ENCODE assay signal across 27 cellular contexts in the genomic region with DNA sequence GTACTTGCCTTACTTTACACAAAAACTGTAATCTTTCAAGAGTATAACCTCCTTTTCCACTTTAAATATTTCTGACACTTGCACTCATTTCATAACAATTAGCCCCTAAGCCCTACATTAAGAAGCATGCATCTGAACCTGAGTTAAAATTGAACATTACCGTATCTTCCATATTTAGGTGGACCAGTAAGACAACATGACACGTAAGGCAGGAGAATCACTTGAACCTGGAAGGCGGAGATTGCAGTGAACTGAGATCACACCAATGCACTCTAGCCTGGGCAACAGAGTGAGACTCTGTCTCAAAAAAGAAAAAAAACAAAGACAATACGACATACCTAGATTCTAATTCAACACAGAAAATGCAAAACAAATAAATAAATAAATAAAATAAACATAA. TPM values are rescaled to one million over a fixed set of nuclear protein-coding genes. Genes with fewer than 3 reads are reported as not detected.
DNase-seq lines count a peak whose midpoint lies in the region; ATAC-seq and TF ChIP-seq lines count a peak whose summit lies in the region.
"Had no signal": no experiment of that assay in that cellular context is flagged by ENCODE, and none has a peak within 500 bp of the region (broad histone marks: within the 10 kb centered on the region; RNA-seq: fewer than 3 reads in every experiment).

No MANE protein-coding gene starts in this region.

- CTCF ChIA-PET in activated CD4-positive, alpha-beta memory T cell treated with anti-CD3 and anti-CD28 coated beads for 36 hours (lab: Charles Lee) = interaction anchor here (1.1 to 4.3 kb wide), 7 partner anchors 9 to 217 kb away, joined by 3 to 27 read pairs (median 5); a partner anchor contains a TSS
- CTCF ChIA-PET in activated CD4-positive, alpha-beta memory T cell treated with anti-CD3 and anti-CD28 coated beads, Interleukin-2, amount 10 ng/mL, durations not matched to agents 7 days and 5 days (lab: Charles Lee) = interaction anchor here (1.3 to 5.3 kb wide), 3 partner anchors 9 to 217 kb away, joined by 3 to 22 read pairs (median 4); a partner anchor contains a TSS
- CTCF ChIA-PET in IMR-90 (lab: Yijun Ruan, JAX) = interaction anchor here (1.0 to 1.1 kb wide), 2 partner anchors 28 to 218 kb away, joined by 3 to 5 read pairs; no protein-coding TSS in a partner anchor

- H2AK5ac ChIP-seq in IMR-90 (ENCODE audit: low read depth, low read length) = no peak overlapping the region

- peak overlapping the region; percentile 30 for H3K27ac Mint-ChIP-seq in activated CD4-positive, alpha-beta memory T cell treated with anti-CD3 and anti-CD28 coated beads for 36 hours
- no peak overlapping the region for H3K27ac Mint-ChIP-seq in activated CD4-positive, alpha-beta memory T cell treated with anti-CD3 and anti-CD28 coated beads, Interleukin-2, amount 10 ng/mL, durations not matched to agents 7 days and 5 days
- H3K27ac Mint-ChIP-seq in chondrocyte (ENCODE audit: unreplicated experiment) (peak overlapping the region; percentile 6), osteocyte (ENCODE audit: unreplicated experiment) (peak overlapping the region; percentile 44)
- H3K27ac Mint-ChIP-seq: activated naive CD4-positive, alpha-beta T cell treated with anti-CD3 and anti-CD28 coated beads, Interleukin-2, amount 10 ng/mL, durations not matched to agents 7 days and 5 days had no signal

- H3K14ac ChIP-seq in IMR-90 (replicated peaks; ENCODE audit: low read depth, low read length) = no peak overlapping the region

- no peak overlapping the region for H4K5ac ChIP-seq in IMR-90 (ENCODE audit: low read depth, low read length)

- H3K36me3 Mint-ChIP-seq in activated CD4-positive, alpha-beta memory T cell treated with anti-CD3 and anti-CD28 coated beads for 36 hours = peaks cover 44% of the 10 kb centered on the region
- H3K36me3 Mint-ChIP-seq in activated CD4-positive, alpha-beta memory T cell treated with anti-CD3 and anti-CD28 coated beads, Interleukin-2, amount 10 ng/mL, durations not matched to agents 7 days and 5 days (ENCODE audit: low read depth) = peaks cover 77% of the 10 kb centered on the region
- H3K36me3 Mint-ChIP-seq in chondrocyte (ENCODE audit: low read depth) (peaks cover 3% of the 10 kb centered on the region), osteocyte (ENCODE audit: unreplicated experiment) (peaks cover 14% of the 10 kb centered on the region)

- no peak overlapping the region for H3K9ac ChIP-seq in IMR-90 (ENCODE audit: low read depth, low read length)

- no peak overlapping the region for H4K91ac ChIP-seq in IMR-90 (ENCODE audit: insufficient read depth, low read depth, low read length)

- no peaks in the 10 kb centered on the region for H3K9me3 ChIP-seq in IMR-90 (ENCODE audit: control insufficient read depth, insufficient read depth, low read length)
- H3K9me3 ChIP-seq: heart right ventricle, testis, uterus had no signal

- DNase-seq in activated CD4-positive, alpha-beta memory T cell treated with anti-CD3 and anti-CD28 coated beads for 36 hours = no peak
- no peak for DNase-seq in activated CD4-positive, alpha-beta memory T cell treated with anti-CD3 and anti-CD28 coated beads, Interleukin-2, amount 10 ng/mL, durations not matched to agents 7 days and 5 days
- DNase-seq in IMR-90 (no peak), chondrocyte (ENCODE audit: low spot score) (no peak), osteocyte (ENCODE audit: extremely low spot score, unreplicated experiment) (no peak), ACHN (no peak), SW 1271 (lab: John Stamatoyannopoulos, UW) (no peak)
- DNase-seq in NK-92 treated with Interleukin-12 subunit alpha and Interleukin-12 subunit beta, amount 100 ng/mL, for 24 hours (lab: John Stamatoyannopoulos, UW) = no peak
- DNase-seq: activated naive CD4-positive, alpha-beta T cell treated with anti-CD3 and anti-CD28 coated beads, Interleukin-2, amount 10 ng/mL, durations not matched to agents 7 days and 5 days; anterior cingulate cortex; COR-L47; DMS79; effector memory CD8-positive, alpha-beta T cell; foreskin fibroblast; GDM1; GOT3; heart right ventricle; Karpas-422; NCI-H1694; PC-3; SHP77; stimulated activated naive B cell treated with anti-CD40 and anti-IgM and Interleukin-4, amounts not matched to agents 10 μg/mL and 1 μg/mL and 100 μg/mL, for 72 hours; testis; uterus had no signal

- no CpG with 5 or more reads among the region's 4 CpGs for WGBS in IMR-90 (ENCODE audit: extremely low coverage in 2 of 2, insufficient read length in 1 of 2), 2 experiments

- H3K27ac ChIP-seq in IMR-90 (ENCODE audit: insufficient read depth, low read length) = no peak overlapping the region
- H3K27ac ChIP-seq: coronary artery, testis, uterus had no signal

- H3K4me1 ChIP-seq in IMR-90 (ENCODE audit: control insufficient read depth, insufficient read depth, low read length) = peaks cover 13% of the 10 kb centered on the region

- H3K27me3 ChIP-seq in IMR-90 (ENCODE audit: control insufficient read depth, insufficient read depth, low read length) = no peaks in the 10 kb centered on the region
- H3K27me3 ChIP-seq: heart right ventricle, testis, uterus had no signal

- TF ChIP-seq POLR2A in IMR-90 (IDR thresholded peaks at IDR 0.05; ENCODE audit: low read depth, low read length) = no peak

- POLR2A ChIA-PET in activated CD4-positive, alpha-beta memory T cell treated with anti-CD3 and anti-CD28 coated beads for 36 hours (lab: Charles Lee) = interaction anchor here (0.8 kb wide), 1 partner anchor 47 kb away, joined by 3 read pairs; a partner anchor contains a TSS
- POLR2A ChIA-PET in activated CD4-positive, alpha-beta memory T cell treated with anti-CD3 and anti-CD28 coated beads, Interleukin-2, amount 10 ng/mL, durations not matched to agents 7 days and 5 days (lab: Charles Lee) = interaction anchor here (1.0 kb wide), 1 partner anchor 215 kb away, joined by 3 read pairs; no protein-coding TSS in a partner anchor
- POLR2A ChIA-PET in IMR-90 (lab: Charles Lee; ENCODE audit: unreplicated experiment) = no interaction called here

- H2BK5ac ChIP-seq in IMR-90 (ENCODE audit: low read depth, low read length, poor library complexity, severe bottlenecking) = no peak overlapping the region

- no peak overlapping the region for H2BK120ac ChIP-seq in IMR-90 (ENCODE audit: low read depth, low read length)

- H2BK20ac ChIP-seq in IMR-90 (ENCODE audit: low read depth, low read length) = no peak overlapping the region

- peaks cover 15 to 64% of the 10 kb centered on the region in 2 experiments for H3K79me1 ChIP-seq in IMR-90 (ENCODE audit: low read depth in 1 of 2, low read length in 2 of 2)

- TF ChIP-seq RAD21 in IMR-90 (IDR thresholded peaks at IDR 0.05; ENCODE audit: low read length) = no peak

- no peak overlapping the region for H2BK15ac ChIP-seq in IMR-90 (ENCODE audit: low read depth, low read length)

- H3K36me3 ChIP-seq in IMR-90 (ENCODE audit: control insufficient read depth, insufficient read depth, low read length) = peaks cover 13% of the 10 kb centered on the region
- H3K36me3 ChIP-seq: uterus had no signal

- H3K4me1 Mint-ChIP-seq in activated CD4-positive, alpha-beta memory T cell treated with anti-CD3 and anti-CD28 coated beads for 36 hours (ENCODE audit: low read depth) = peaks cover 86% of the 10 kb centered on the region
- peaks cover 72% of the 10 kb centered on the region for H3K4me1 Mint-ChIP-seq in activated CD4-positive, alpha-beta memory T cell treated with anti-CD3 and anti-CD28 coated beads, Interleukin-2, amount 10 ng/mL, durations not matched to agents 7 days and 5 days
- H3K4me1 Mint-ChIP-seq in chondrocyte (ENCODE audit: low read depth) (peaks cover 59% of the 10 kb centered on the region), osteocyte (ENCODE audit: unreplicated experiment) (peaks cover 52% of the 10 kb centered on the region)

- dilution Hi-C loops in IMR-90 (cut with HindIII; ENCODE audit: low sequenced_read_pairs, unreplicated experiment) = no loop called here

- peaks cover 21% of the 10 kb centered on the region for H3K9me1 ChIP-seq in IMR-90 (ENCODE audit: insufficient read depth, low read length)

- no peak overlapping the region for H3K4me3 ChIP-seq in IMR-90 (ENCODE audit: insufficient read depth, low read depth, low read length)
- H3K4me3 ChIP-seq: coronary artery, heart right ventricle, lung, testis, uterus had no signal

- H3K4me3 Mint-ChIP-seq in activated CD4-positive, alpha-beta memory T cell treated with anti-CD3 and anti-CD28 coated beads for 36 hours = no peak overlapping the region
- no peak overlapping the region for H3K4me3 Mint-ChIP-seq in activated CD4-positive, alpha-beta memory T cell treated with anti-CD3 and anti-CD28 coated beads, Interleukin-2, amount 10 ng/mL, durations not matched to agents 7 days and 5 days
- H3K4me3 Mint-ChIP-seq in chondrocyte (ENCODE audit: unreplicated experiment) = no peak overlapping the region
- H3K4me3 Mint-ChIP-seq in osteocyte (ENCODE audit: unreplicated experiment) = no peak overlapping the region
- H3K4me3 Mint-ChIP-seq: activated naive CD4-positive, alpha-beta T cell treated with anti-CD3 and anti-CD28 coated beads, Interleukin-2, amount 10 ng/mL, durations not matched to agents 7 days and 5 days had no signal

- BruUV-seq in IMR-90 (replicated peaks; lab: Mats Ljungman, UMichigan) = no TSS peak

- H2AK9ac ChIP-seq in IMR-90 (replicated peaks; ENCODE audit: low read depth, low read length, poor library complexity) = no peak overlapping the region

- H2AFZ ChIP-seq in IMR-90 (replicated peaks; ENCODE audit: low read length, poor library complexity) = no peak overlapping the region

- H3K56ac ChIP-seq in IMR-90 (ENCODE audit: extremely low read depth, insufficient read depth, low read length) = no peak overlapping the region

- peaks cover 89% of the 10 kb centered on the region for H4K20me1 ChIP-seq in IMR-90 (ENCODE audit: insufficient read depth, low read length)

- H3K4ac ChIP-seq in IMR-90 (ENCODE audit: low read depth, low read length) = no peak overlapping the region

- H4K8ac ChIP-seq in IMR-90 (ENCODE audit: low read depth in 2 of 2, low read length in 2 of 2) = no peak overlapping the region

- no peaks in the 10 kb centered on the region for H3K27me3 Mint-ChIP-seq in activated CD4-positive, alpha-beta memory T cell treated with anti-CD3 and anti-CD28 coated beads for 36 hours
- H3K27me3 Mint-ChIP-seq in activated CD4-positive, alpha-beta memory T cell treated with anti-CD3 and anti-CD28 coated beads, Interleukin-2, amount 10 ng/mL, durations not matched to agents 7 days and 5 days = no peaks in the 10 kb centered on the region
- H3K27me3 Mint-ChIP-seq in chondrocyte (ENCODE audit: low read depth) (no peaks in the 10 kb centered on the region), osteocyte (ENCODE audit: unreplicated experiment) (no peaks in the 10 kb centered on the region)
- H3K27me3 Mint-ChIP-seq: activated naive CD4-positive, alpha-beta T cell treated with anti-CD3 and anti-CD28 coated beads, Interleukin-2, amount 10 ng/mL, durations not matched to agents 7 days and 5 days; effector memory CD8-positive, alpha-beta T cell; progenitor cell of endocrine pancreas; stimulated activated naive B cell treated with anti-CD40 and anti-IgM and Interleukin-4, amounts not matched to agents 10 μg/mL and 1 μg/mL and 100 μg/mL, for 72 hours had no signal

- no peaks in the 10 kb centered on the region for H3K9me3 Mint-ChIP-seq in activated CD4-positive, alpha-beta memory T cell treated with anti-CD3 and anti-CD28 coated beads for 36 hours
- H3K9me3 Mint-ChIP-seq in activated CD4-positive, alpha-beta memory T cell treated with anti-CD3 and anti-CD28 coated beads, Interleukin-2, amount 10 ng/mL, durations not matched to agents 7 days and 5 days = no peaks in the 10 kb centered on the region
- no peaks in the 10 kb centered on the region for H3K9me3 Mint-ChIP-seq in chondrocyte (ENCODE audit: low read depth)
- no peaks in the 10 kb centered on the region for H3K9me3 Mint-ChIP-seq in osteocyte (ENCODE audit: unreplicated experiment)
- H3K9me3 Mint-ChIP-seq: activated naive CD4-positive, alpha-beta T cell treated with anti-CD3 and anti-CD28 coated beads, Interleukin-2, amount 10 ng/mL, durations not matched to agents 7 days and 5 days; effector memory CD8-positive, alpha-beta T cell; stimulated activated naive B cell treated with anti-CD40 and anti-IgM and Interleukin-4, amounts not matched to agents 10 μg/mL and 1 μg/mL and 100 μg/mL, for 72 hours had no signal

- intact Hi-C loops in activated CD4-positive, alpha-beta memory T cell treated with anti-CD3 and anti-CD28 coated beads for 36 hours (cut with micrococcal nuclease) = no loop called here
- intact Hi-C loops in IMR-90 (cut with micrococcal nuclease) = no loop called here

- in situ Hi-C loops in IMR-90 (cut with MboI; ENCODE audit: low sequenced_read_pairs) (no loop called here), ACHN (cut with HindIII; ENCODE audit: low pct_ligation_motif_present, low pct_unique_long_range_greater_than_20kb, low sequenced_read_pairs) (no loop called here)

- no peak overlapping the region for H3K4me2 ChIP-seq in IMR-90 (ENCODE audit: low read depth, low read length)

- H3K23ac ChIP-seq in IMR-90 (ENCODE audit: low read depth, low read length) = peak overlapping the region; percentile 41; the same call in 1 of the 2 replicates

- ATAC-seq in IMR-90 (ENCODE audit: low read depth) = no peak
- ATAC-seq: effector memory CD8-positive, alpha-beta T cell; heart right ventricle; PC-3; stimulated activated naive B cell treated with anti-CD40 and anti-IgM and Interleukin-4, amounts not matched to agents 10 μg/mL and 1 μg/mL and 100 μg/mL, for 72 hours had no signal

- no peak overlapping the region for H3K18ac ChIP-seq in IMR-90 (ENCODE audit: low read depth, low read length)

- no peak for TF ChIP-seq CTCF in IMR-90 (conservative IDR thresholded peaks at IDR 0.05; ENCODE audit: low read depth, low read length)
- no peak for TF ChIP-seq CTCF in chondrocyte (IDR thresholded peaks at IDR 0.05)
- no peak for TF ChIP-seq CTCF in osteocyte (IDR thresholded peaks at IDR 0.05)

RNA-seq across cellular contexts. Expression of a gene that starts 7.0 kb away (rescaled TPM):
- 10 to 100 TPM; 44.0 to 44.8 TPM for total RNA-seq in activated CD4-positive, alpha-beta memory T cell treated with anti-CD3 and anti-CD28 coated beads for 36 hours
- 10 to 100 TPM; 75.6 to 78.8 TPM for total RNA-seq in activated CD4-positive, alpha-beta memory T cell treated with anti-CD3 and anti-CD28 coated beads, Interleukin-2, amount 10 ng/mL, durations not matched to agents 7 days and 5 days
- total RNA-seq in IMR-90 (2012; rRNA removed) (25.6 and 26.7 TPM in 2 replicates), chondrocyte (30.2 to 49.2 TPM (median 33.6 TPM) in 3 replicates), osteocyte (50.3 and 52.8 TPM in 2 replicates)
- 24.4 and 28.9 TPM in 2 replicates for polyA plus RNA-seq in IMR-90 (2012; rRNA removed)
- 27.1 and 31.6 TPM in 2 replicates for polyA plus RNA-seq in IMR-90 (2012; cell fraction: cytosol; rRNA removed)
- 46.7 and 79.8 TPM in 2 replicates for polyA plus RNA-seq in IMR-90 (2012; cell fraction: nucleus; rRNA removed; ENCODE audit: low replicate concordance)

RNA-seq across cellular contexts. Expression of a gene that starts 41.5 kb away (rescaled TPM):
- total RNA-seq in activated CD4-positive, alpha-beta memory T cell treated with anti-CD3 and anti-CD28 coated beads for 36 hours = 10 to 100 TPM; 18.0 to 20.6 TPM
- 10 to 100 TPM; 25.2 to 25.7 TPM for total RNA-seq in activated CD4-positive, alpha-beta memory T cell treated with anti-CD3 and anti-CD28 coated beads, Interleukin-2, amount 10 ng/mL, durations not matched to agents 7 days and 5 days
- total RNA-seq in IMR-90 (2012; rRNA removed) (2.7 and 2.8 TPM in 2 replicates), chondrocyte (4.4 to 6.0 TPM (median 5.8 TPM) in 3 replicates), osteocyte (10.7 and 12.4 TPM in 2 replicates)
- polyA plus RNA-seq in IMR-90 (2012; rRNA removed) = 3.9 and 4.1 TPM in 2 replicates
- polyA plus RNA-seq in IMR-90 (2012; cell fraction: cytosol; rRNA removed) = 3.7 and 5.3 TPM in 2 replicates
- 3.0 and 3.2 TPM in 2 replicates for polyA plus RNA-seq in IMR-90 (2012; cell fraction: nucleus; rRNA removed; ENCODE audit: low replicate concordance)

RNA-seq across cellular contexts. Expression of a gene that starts 46.8 kb away (rescaled TPM):
- 100 to 1,000 TPM; 110 to 118 TPM for total RNA-seq in activated CD4-positive, alpha-beta memory T cell treated with anti-CD3 and anti-CD28 coated beads for 36 hours
- 100 to 1,000 TPM; 193 to 200 TPM for total RNA-seq in activated CD4-positive, alpha-beta memory T cell treated with anti-CD3 and anti-CD28 coated beads, Interleukin-2, amount 10 ng/mL, durations not matched to agents 7 days and 5 days
- total RNA-seq in IMR-90 (2012; rRNA removed) = 19.7 and 31.1 TPM in 2 replicates
- polyA plus RNA-seq in IMR-90 (2012; rRNA removed) = 60.1 and 67.9 TPM in 2 replicates
- polyA plus RNA-seq in IMR-90 (2012; cell fraction: cytosol; rRNA removed) = 52.9 and 71.4 TPM in 2 replicates
- 61.2 and 61.8 TPM in 2 replicates for polyA plus RNA-seq in IMR-90 (2012; cell fraction: nucleus; rRNA removed; ENCODE audit: low replicate concordance)
- total RNA-seq in chondrocyte = 46.6 to 74.1 TPM (median 65.8 TPM) in 3 replicates
- total RNA-seq in osteocyte = 95.8 and 104 TPM in 2 replicates
